8 cellular contexts compared by ENCODE assay signal in the genomic region with DNA sequence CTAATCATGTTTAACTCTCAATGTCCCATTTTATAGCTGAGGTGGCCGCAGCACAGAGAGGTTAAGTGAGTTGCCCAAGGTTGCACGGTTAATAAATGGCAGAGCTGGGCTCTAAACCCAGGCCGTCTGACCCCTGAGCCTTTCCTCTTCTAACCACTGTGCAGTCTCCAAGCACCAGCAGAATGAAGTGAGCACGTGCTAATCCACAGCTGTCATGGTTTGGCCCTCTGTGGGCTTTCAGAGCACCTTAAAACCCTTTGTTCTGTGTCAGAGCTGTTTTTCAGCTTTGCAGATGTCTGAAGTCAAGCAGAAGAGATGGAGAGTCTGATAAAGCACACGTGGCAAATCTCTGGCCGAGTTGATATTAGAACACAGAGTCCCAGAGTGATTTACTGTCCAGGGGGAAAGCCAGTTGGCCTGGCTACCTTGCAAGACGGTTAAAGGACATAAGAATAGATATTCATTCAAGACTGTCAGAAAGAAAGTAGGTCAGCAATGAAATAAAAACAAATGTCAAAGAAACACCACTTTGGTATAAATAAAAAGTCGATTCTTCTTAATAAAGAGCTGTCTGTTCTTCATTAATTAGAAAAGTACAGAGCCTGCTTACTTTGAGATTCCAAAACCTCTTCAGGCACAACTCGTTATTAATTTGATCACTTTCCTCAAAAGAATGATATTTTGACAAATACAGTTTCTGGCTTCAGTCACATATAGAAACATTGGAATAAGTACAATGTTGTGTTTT.
DNase-seq lines count a peak whose midpoint lies in the region; ATAC-seq and TF ChIP-seq lines count a peak whose summit lies in the region.

No MANE protein-coding gene starts in this region.

- H3K27ac ChIP-seq in IMR-90 (ENCODE audit: insufficient read depth, low read length) = peak overlapping the region; percentile 100

- ATAC-seq in IMR-90 (ENCODE audit: low read depth) (0 out of 2 replicates have a peak, but pooled peaks have one; percentile 4), GM21825 (IDR thresholded peaks at IDR 0.05; ENCODE audit: unreplicated experiment) (no peak), GM19452 (IDR thresholded peaks at IDR 0.05; ENCODE audit: unreplicated experiment) (no peak)
- ATAC-seq in activated T-cell treated with anti-CD3 and anti-CD28 coated beads, Interleukin-2, amount 50 U/mL, for 4 hours = peak in 1 of 2 donors; percentile 42

- TF ChIP-seq CTCF in AG10803 (conservative IDR thresholded peaks at IDR 0.05; ENCODE audit: low read length) (no peak), IMR-90 (conservative IDR thresholded peaks at IDR 0.05; ENCODE audit: low read depth, low read length) (no peak), fibroblast of villous mesenchyme (IDR thresholded peaks at IDR 0.05; ENCODE audit: insufficient read depth, low read depth, low read length) (no peak)

- H4K8ac ChIP-seq in IMR-90 (ENCODE audit: low read depth in 2 of 2, low read length in 2 of 2) = peak overlapping the region; percentile 90 to 99

- no peak for TF ChIP-seq POLR2A in IMR-90 (IDR thresholded peaks at IDR 0.05; ENCODE audit: low read depth, low read length)

- H2AK9ac ChIP-seq in IMR-90 (replicated peaks; ENCODE audit: low read depth, low read length, poor library complexity) = peak overlapping the region; percentile 10

- peak overlapping the region; percentile 100 for H2BK5ac ChIP-seq in IMR-90 (ENCODE audit: low read depth, low read length, poor library complexity, severe bottlenecking)

- peak overlapping the region; percentile 92 for H3K56ac ChIP-seq in IMR-90 (ENCODE audit: extremely low read depth, insufficient read depth, low read length)

- no TSS peak for BruUV-seq in IMR-90 (replicated peaks; lab: Mats Ljungman, UMichigan)

- H3K9me3 ChIP-seq in IMR-90 (ENCODE audit: control insufficient read depth, insufficient read depth, low read length) = no peaks in the 10 kb centered on the region

- H4K91ac ChIP-seq in IMR-90 (ENCODE audit: insufficient read depth, low read depth, low read length) = peak overlapping the region; percentile 96

- WGBS in IMR-90 (ENCODE audit: extremely low coverage in 2 of 2, insufficient read length in 1 of 2), 2 experiments = 20% methylated on average over 1 of the region's 9 CpGs; no CpG with 5 or more reads in 1 of the 2 experiments

- H3K9me1 ChIP-seq in IMR-90 (ENCODE audit: insufficient read depth, low read length) = peaks cover 13% of the 10 kb centered on the region

- H3K4ac ChIP-seq in IMR-90 (ENCODE audit: low read depth, low read length) = peak overlapping the region; percentile 86

- peaks cover 29% of the 10 kb centered on the region for H3K4me1 ChIP-seq in IMR-90 (ENCODE audit: control insufficient read depth, insufficient read depth, low read length)

- intact Hi-C loops in IMR-90 (cut with micrococcal nuclease) (no loop called here), posterior vena cava (cut with DNase I) (no loop called here)

- H3K14ac ChIP-seq in IMR-90 (replicated peaks; ENCODE audit: low read depth, low read length) = peak overlapping the region; percentile 69

- peaks cover 23 to 36% of the 10 kb centered on the region in 2 experiments; a peak in 3 of 4 replicates for H3K79me1 ChIP-seq in IMR-90 (ENCODE audit: low read depth in 1 of 2, low read length in 2 of 2)

- H3K4me3 ChIP-seq in AG10803 (ENCODE audit: low read length) = no peak overlapping the region
- no peak overlapping the region for H3K4me3 ChIP-seq in IMR-90 (ENCODE audit: insufficient read depth, low read depth, low read length)
- no peak overlapping the region for H3K4me3 ChIP-seq in fibroblast of villous mesenchyme (ENCODE audit: low read depth, low read length)

- H3K9ac ChIP-seq in IMR-90 (ENCODE audit: low read depth, low read length) = peak overlapping the region; percentile 92

- no peaks in the 10 kb centered on the region for H4K20me1 ChIP-seq in IMR-90 (ENCODE audit: insufficient read depth, low read length)

- peaks cover 5% of the 10 kb centered on the region for H3K36me3 Mint-ChIP-seq in activated T-cell treated with anti-CD3 and anti-CD28 coated beads, Interleukin-2, amount 50 U/mL, for 4 hours (ENCODE audit: insufficient read depth)

- H2AK5ac ChIP-seq in IMR-90 (ENCODE audit: low read depth, low read length) = peak overlapping the region; percentile 89

- DNase-seq in AG10803 (ENCODE audit: low read depth) = peak; percentile 64
- peak; percentile 76 for DNase-seq in IMR-90
- DNase-seq in activated T-cell treated with anti-CD3 and anti-CD28 coated beads, Interleukin-2, amount 50 U/mL, for 4 hours = no peak
- peak; percentile 96 for DNase-seq in fibroblast of villous mesenchyme (ENCODE audit: low read depth)
- peak; percentile 78 for DNase-seq in posterior vena cava (ENCODE audit: low spot score)
- no peak for DNase-seq in putamen (ENCODE audit: low spot score)

- H2AFZ ChIP-seq in IMR-90 (replicated peaks; ENCODE audit: low read length, poor library complexity) = peak overlapping the region; percentile 5

- dilution Hi-C loops in IMR-90 (cut with HindIII; ENCODE audit: low sequenced_read_pairs, unreplicated experiment) = no loop called here

- no peaks in the 10 kb centered on the region for H3K27me3 Mint-ChIP-seq in activated T-cell treated with anti-CD3 and anti-CD28 coated beads, Interleukin-2, amount 50 U/mL, for 4 hours (ENCODE audit: low read depth)

- no peak for TF ChIP-seq RAD21 in IMR-90 (IDR thresholded peaks at IDR 0.05; ENCODE audit: low read length)

- peak overlapping the region; percentile 99 for H2BK120ac ChIP-seq in IMR-90 (ENCODE audit: low read depth, low read length)

- H2BK20ac ChIP-seq in IMR-90 (ENCODE audit: low read depth, low read length) = peak overlapping the region; percentile 96

- peak overlapping the region; percentile 97 for H2BK15ac ChIP-seq in IMR-90 (ENCODE audit: low read depth, low read length)

- H3K4me2 ChIP-seq in IMR-90 (ENCODE audit: low read depth, low read length) = peak overlapping the region; percentile 12

- H3K23ac ChIP-seq in IMR-90 (ENCODE audit: low read depth, low read length) = peak overlapping the region; percentile 82

- H4K5ac ChIP-seq in IMR-90 (ENCODE audit: low read depth, low read length) = peak overlapping the region; percentile 98

- H3K36me3 ChIP-seq in IMR-90 (ENCODE audit: control insufficient read depth, insufficient read depth, low read length) = no peaks in the 10 kb centered on the region

- H3K9me3 Mint-ChIP-seq in activated T-cell treated with anti-CD3 and anti-CD28 coated beads, Interleukin-2, amount 50 U/mL, for 4 hours = peaks cover 4% of the 10 kb centered on the region

- in situ Hi-C loops in IMR-90 (cut with MboI; ENCODE audit: low sequenced_read_pairs) = no loop called here

- peak overlapping the region; percentile 40 for H3K4me3 Mint-ChIP-seq in activated T-cell treated with anti-CD3 and anti-CD28 coated beads, Interleukin-2, amount 50 U/mL, for 4 hours

- POLR2A ChIA-PET in IMR-90 (lab: Charles Lee; ENCODE audit: unreplicated experiment) = no interaction called here

- CTCF ChIA-PET in IMR-90 (lab: Yijun Ruan, JAX) = interaction anchor here (0.5 to 1.5 kb wide), 5 partner anchors 15 to 317 kb away, joined by 3 to 4 read pairs (median 3); no protein-coding TSS in a partner anchor

- peak overlapping the region; percentile 96 for H3K18ac ChIP-seq in IMR-90 (ENCODE audit: low read depth, low read length)

- no peaks in the 10 kb centered on the region for H3K27me3 ChIP-seq in IMR-90 (ENCODE audit: control insufficient read depth, insufficient read depth, low read length)

- H3K4me1 Mint-ChIP-seq in activated T-cell treated with anti-CD3 and anti-CD28 coated beads, Interleukin-2, amount 50 U/mL, for 4 hours (ENCODE audit: low read depth) = peaks cover 64% of the 10 kb centered on the region

TF ChIP-seq in IMR-90, 13 proteins besides CTCF, POLR2A, EP300 and RAD21:
- TF ChIP-seq FOS (IDR thresholded peaks at IDR 0.05; ENCODE audit: low read depth, low read length) (no peak), BHLHE40 (IDR thresholded peaks at IDR 0.05; ENCODE audit: low read depth, low read length) (peak; percentile 79), CEBPB (IDR thresholded peaks at IDR 0.05; ENCODE audit: low read depth, low read length) (no peak), MXI1 (IDR thresholded peaks at IDR 0.05; ENCODE audit: borderline replicate concordance, low read depth, low read length) (no peak), SMC3 (IDR thresholded peaks at IDR 0.05; ENCODE audit: low read depth, low read length) (no peak), MAFK (IDR thresholded peaks at IDR 0.05; ENCODE audit: low read depth, low read length) (no peak), NFE2L2 (IDR thresholded peaks at IDR 0.05; ENCODE audit: low read depth, low read length) (no peak)
TF ChIP-seq in IMR-90: peak in this region for 1.

Comparison
In these comparisons a context has a peak if more than half of its experiments do, and no peak if none do; other contexts are left out.
1. DNase-seq: peak in AG10803 (single experiment), IMR-90 (single experiment), fibroblast of villous mesenchyme (single experiment) and posterior vena cava (single experiment); none in activated T-cell treated with anti-CD3 and anti-CD28 coated beads, Interleukin-2, amount 50 U/mL, for 4 hours (single experiment) and putamen (single experiment).